In the genomic region with DNA sequence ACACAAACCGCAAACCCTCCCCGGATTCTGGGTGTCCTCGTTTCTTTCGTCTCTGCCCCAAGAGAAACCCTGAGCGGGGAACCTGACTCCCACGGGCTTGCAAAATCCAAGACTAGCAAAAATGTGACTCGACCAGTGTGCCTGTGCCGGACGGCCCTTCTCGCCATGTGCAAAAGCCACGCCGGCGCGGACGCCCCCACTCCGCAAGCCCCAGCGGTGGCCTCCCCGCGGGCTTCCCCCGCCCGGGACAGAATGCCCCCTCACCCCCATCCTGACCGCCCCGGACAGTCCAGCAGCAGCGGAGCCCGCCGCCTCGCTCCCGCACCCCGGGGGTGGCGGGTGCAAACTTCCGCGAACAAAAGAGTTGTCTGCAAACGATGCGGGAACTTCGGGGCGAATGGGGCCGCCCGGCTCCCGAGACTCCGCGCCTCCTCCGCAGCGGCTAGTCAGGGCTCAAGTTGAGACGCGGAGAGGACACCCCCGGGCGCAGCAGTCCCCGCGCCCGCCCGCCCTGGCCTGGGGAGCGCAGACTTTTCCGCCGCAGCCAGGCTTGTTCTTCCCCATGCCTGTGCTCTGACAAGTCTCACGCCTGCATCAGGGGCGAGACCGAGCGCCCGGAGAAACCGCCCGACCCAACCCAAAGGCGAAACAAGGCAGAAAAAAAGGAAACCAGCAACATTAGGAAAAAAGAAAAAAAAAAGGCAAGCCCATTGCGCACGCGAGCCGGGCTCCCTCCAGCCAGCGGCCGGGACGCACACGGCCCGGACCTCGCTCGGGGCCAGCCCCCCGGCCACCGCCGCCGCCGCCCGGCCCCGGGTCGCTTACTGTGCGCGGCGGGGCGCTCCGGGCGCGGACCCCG, we compare ENCODE assay signal across 8 cellular contexts. TPM values are rescaled to one million over a fixed set of nuclear protein-coding genes. Genes with fewer than 3 reads are reported as not detected.
DNase-seq lines count a peak whose midpoint lies in the region; ATAC-seq and TF ChIP-seq lines count a peak whose summit lies in the region.

No MANE protein-coding gene starts in this region.

- DNase-seq in SKM-1 (lab: John Stamatoyannopoulos, UW; ENCODE audit: unreplicated experiment) (peak; percentile 13), SKM-1 treated with dmso at 0.1 percent for 144 hours (lab: John Stamatoyannopoulos, UW; ENCODE audit: unreplicated experiment) (no peak), WTC11 (ENCODE audit: low spot score) (peak; percentile 49), epithelial cell of proximal tubule (ENCODE audit: low read depth) (no peak), naive B cell (no peak), NCI-H526 treated with DMSO at 0.1 percent for 48 hours (lab: John Stamatoyannopoulos, UW) (no peak)

- peak overlapping the region; percentile 68 for H3K4me3 ChIP-seq in epithelial cell of proximal tubule (ENCODE audit: low read depth, low read length)

- H3K36me3 Mint-ChIP-seq in WTC11 (peaks cover 5% of the 10 kb centered on the region; the same call in 1 of the 2 replicates), naive B cell (peaks cover 0 to 4% of the 10 kb centered on the region in 2 donors)

- ATAC-seq in HG03571 (IDR thresholded peaks at IDR 0.05; ENCODE audit: unreplicated experiment) (peak; percentile 18), WTC11 (peak; percentile 2; the same call in 1 of the 2 replicates), naive B cell (ENCODE audit: low read depth in 2 of 2) (peak in 1 of 2 donors; percentile 7), HG03159 (IDR thresholded peaks at IDR 0.05; ENCODE audit: unreplicated experiment) (no peak)

- H3K9me3 Mint-ChIP-seq in WTC11 (no peaks in the 10 kb centered on the region), naive B cell (no peaks in the 10 kb centered on the region)

- H3K4me1 Mint-ChIP-seq in WTC11 (peaks cover 54% of the 10 kb centered on the region), naive B cell (peaks cover 49 to 54% (median 50%) of the 10 kb centered on the region in 3 donors)

- H3K27ac Mint-ChIP-seq in WTC11 (0 out of 2 replicates have a peak overlapping the region, but pooled peaks have one; percentile 71), naive B cell (peak overlapping the region; percentile 94 to 99 (median 98))

- POLR2A ChIA-PET in WTC11 (lab: Charles Lee): interaction anchor here (0.6 kb wide), 1 partner anchor 391 kb away, joined by 8 read pairs; no protein-coding TSS in a partner anchor

- H3K4me3 Mint-ChIP-seq in WTC11 (peak overlapping the region; percentile 92), naive B cell (peak overlapping the region; percentile 92 to 100 (median 98))

- TF ChIP-seq CTCF in WTC11 (IDR thresholded peaks at IDR 0.05) (no peak), epithelial cell of proximal tubule (conservative IDR thresholded peaks at IDR 0.05; ENCODE audit: low read depth, low read length) (no peak)

- CTCF ChIA-PET in WTC11 (lab: Charles Lee): interaction anchor here (0.6 to 4.9 kb wide), 12 partner anchors 10 to 749 kb away, joined by 3 to 57 read pairs (median 4); no protein-coding TSS in a partner anchor

- H3K27me3 Mint-ChIP-seq in WTC11 (ENCODE audit: low read depth) (peaks cover 19% of the 10 kb centered on the region), naive B cell (no peaks in the 10 kb centered on the region)

TF ChIP-seq in WTC11, 78 proteins besides CTCF, POLR2A, EP300 and RAD21:
- TF ChIP-seq MXD4 (CRISPR knock-in tag; IDR thresholded peaks at IDR 0.05; ENCODE audit: borderline replicate concordance) (no peak), ZNF396 (CRISPR knock-in tag; IDR thresholded peaks at IDR 0.05; ENCODE audit: borderline replicate concordance) (no peak), USF1 (CRISPR knock-in tag; IDR thresholded peaks at IDR 0.05) (no peak), ZNF219 (CRISPR knock-in tag; IDR thresholded peaks at IDR 0.05; ENCODE audit: borderline replicate concordance) (no peak)
- TF ChIP-seq, protein P1, sequence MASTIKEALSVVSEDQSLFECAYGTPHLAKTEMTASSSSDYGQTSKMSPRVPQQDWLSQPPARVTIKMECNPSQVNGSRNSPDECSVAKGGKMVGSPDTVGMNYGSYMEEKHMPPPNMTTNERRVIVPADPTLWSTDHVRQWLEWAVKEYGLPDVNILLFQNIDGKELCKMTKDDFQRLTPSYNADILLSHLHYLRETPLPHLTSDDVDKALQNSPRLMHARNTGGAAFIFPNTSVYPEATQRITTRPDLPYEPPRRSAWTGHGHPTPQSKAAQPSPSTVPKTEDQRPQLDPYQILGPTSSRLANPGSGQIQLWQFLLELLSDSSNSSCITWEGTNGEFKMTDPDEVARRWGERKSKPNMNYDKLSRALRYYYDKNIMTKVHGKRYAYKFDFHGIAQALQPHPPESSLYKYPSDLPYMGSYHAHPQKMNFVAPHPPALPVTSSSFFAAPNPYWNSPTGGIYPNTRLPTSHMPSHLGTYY (CRISPR knock-in tag; IDR thresholded peaks at IDR 0.05): no peak
- TF ChIP-seq, protein P2, sequence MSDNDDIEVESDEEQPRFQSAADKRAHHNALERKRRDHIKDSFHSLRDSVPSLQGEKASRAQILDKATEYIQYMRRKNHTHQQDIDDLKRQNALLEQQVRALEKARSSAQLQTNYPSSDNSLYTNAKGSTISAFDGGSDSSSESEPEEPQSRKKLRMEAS (CRISPR knock-in tag; IDR thresholded peaks at IDR 0.05): peak; percentile 35; the same call in 1 of the 2 replicates
- TF ChIP-seq, protein P3, sequence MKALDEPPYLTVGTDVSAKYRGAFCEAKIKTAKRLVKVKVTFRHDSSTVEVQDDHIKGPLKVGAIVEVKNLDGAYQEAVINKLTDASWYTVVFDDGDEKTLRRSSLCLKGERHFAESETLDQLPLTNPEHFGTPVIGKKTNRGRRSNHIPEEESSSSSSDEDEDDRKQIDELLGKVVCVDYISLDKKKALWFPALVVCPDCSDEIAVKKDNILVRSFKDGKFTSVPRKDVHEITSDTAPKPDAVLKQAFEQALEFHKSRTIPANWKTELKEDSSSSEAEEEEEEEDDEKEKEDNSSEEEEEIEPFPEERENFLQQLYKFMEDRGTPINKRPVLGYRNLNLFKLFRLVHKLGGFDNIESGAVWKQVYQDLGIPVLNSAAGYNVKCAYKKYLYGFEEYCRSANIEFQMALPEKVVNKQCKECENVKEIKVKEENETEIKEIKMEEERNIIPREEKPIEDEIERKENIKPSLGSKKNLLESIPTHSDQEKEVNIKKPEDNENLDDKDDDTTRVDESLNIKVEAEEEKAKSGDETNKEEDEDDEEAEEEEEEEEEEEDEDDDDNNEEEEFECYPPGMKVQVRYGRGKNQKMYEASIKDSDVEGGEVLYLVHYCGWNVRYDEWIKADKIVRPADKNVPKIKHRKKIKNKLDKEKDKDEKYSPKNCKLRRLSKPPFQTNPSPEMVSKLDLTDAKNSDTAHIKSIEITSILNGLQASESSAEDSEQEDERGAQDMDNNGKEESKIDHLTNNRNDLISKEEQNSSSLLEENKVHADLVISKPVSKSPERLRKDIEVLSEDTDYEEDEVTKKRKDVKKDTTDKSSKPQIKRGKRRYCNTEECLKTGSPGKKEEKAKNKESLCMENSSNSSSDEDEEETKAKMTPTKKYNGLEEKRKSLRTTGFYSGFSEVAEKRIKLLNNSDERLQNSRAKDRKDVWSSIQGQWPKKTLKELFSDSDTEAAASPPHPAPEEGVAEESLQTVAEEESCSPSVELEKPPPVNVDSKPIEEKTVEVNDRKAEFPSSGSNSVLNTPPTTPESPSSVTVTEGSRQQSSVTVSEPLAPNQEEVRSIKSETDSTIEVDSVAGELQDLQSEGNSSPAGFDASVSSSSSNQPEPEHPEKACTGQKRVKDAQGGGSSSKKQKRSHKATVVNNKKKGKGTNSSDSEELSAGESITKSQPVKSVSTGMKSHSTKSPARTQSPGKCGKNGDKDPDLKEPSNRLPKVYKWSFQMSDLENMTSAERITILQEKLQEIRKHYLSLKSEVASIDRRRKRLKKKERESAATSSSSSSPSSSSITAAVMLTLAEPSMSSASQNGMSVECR (CRISPR knock-in tag; IDR thresholded peaks at IDR 0.05; ENCODE audit: borderline replicate concordance): peak; percentile 44; the same call in 1 of the 2 replicates

RNA-seq across cellular contexts. Expression of gene FAM53B, which starts 0.8 kb away (rescaled TPM):
- total RNA-seq in WTC11 (2021) (18.7 to 21.3 TPM (median 19.9 TPM) in 3 replicates), epithelial cell of proximal tubule (9.2 and 16.5 TPM in 2 replicates)
- 100 to 1,000 TPM in 1 of 6 donors, 10 to 100 TPM in 5; 19.6 to 141 (median 31.5) TPM for polyA plus RNA-seq in naive B cell (ENCODE audit: low read depth in 6 of 6)

RNA-seq across cellular contexts. Expression of gene EEF1AKMT2, which starts 48.3 kb away (rescaled TPM):
- total RNA-seq in WTC11 (2021) (21.6 to 26.4 TPM (median 25.7 TPM) in 3 replicates), epithelial cell of proximal tubule (16.0 and 17.0 TPM in 2 replicates)
- 10 to 100 TPM; 16.1 to 40.6 (median 23.4) TPM for polyA plus RNA-seq in naive B cell (ENCODE audit: low read depth in 6 of 6)

RNA-seq across cellular contexts. Expression of gene ABRAXAS2, which starts 58.2 kb away (rescaled TPM):
- 14.0 to 14.8 TPM (median 14.6 TPM) in 3 replicates for total RNA-seq in WTC11 (2021)
- 9.3 and 14.5 TPM in 2 replicates for total RNA-seq in epithelial cell of proximal tubule
- polyA plus RNA-seq in naive B cell (ENCODE audit: low read depth in 6 of 6): 10 to 100 TPM; 11.4 to 21.9 (median 19.3) TPM

Comparison
In these comparisons a context has a peak if more than half of its experiments do, and no peak if none do; other contexts are left out.
1. DNase-seq: peak in SKM-1 (single experiment) and WTC11 (single experiment); none in SKM-1 treated with dmso at 0.1 percent for 144 hours (single experiment), epithelial cell of proximal tubule (single experiment), naive B cell (single experiment) and NCI-H526 treated with DMSO at 0.1 percent for 48 hours (single experiment).